In genomic region chr15:98806275-98806895, GRCh38 we compare ENCODE assay signal across 1 cellular context.
TF ChIP-seq lines count a peak whose summit lies in the region.

No MANE protein-coding gene starts in this region.

TF ChIP-seq in H1, 55 proteins besides CTCF, POLR2A, EP300 and RAD21 (continued from another document):
- TF ChIP-seq, protein P1, sequence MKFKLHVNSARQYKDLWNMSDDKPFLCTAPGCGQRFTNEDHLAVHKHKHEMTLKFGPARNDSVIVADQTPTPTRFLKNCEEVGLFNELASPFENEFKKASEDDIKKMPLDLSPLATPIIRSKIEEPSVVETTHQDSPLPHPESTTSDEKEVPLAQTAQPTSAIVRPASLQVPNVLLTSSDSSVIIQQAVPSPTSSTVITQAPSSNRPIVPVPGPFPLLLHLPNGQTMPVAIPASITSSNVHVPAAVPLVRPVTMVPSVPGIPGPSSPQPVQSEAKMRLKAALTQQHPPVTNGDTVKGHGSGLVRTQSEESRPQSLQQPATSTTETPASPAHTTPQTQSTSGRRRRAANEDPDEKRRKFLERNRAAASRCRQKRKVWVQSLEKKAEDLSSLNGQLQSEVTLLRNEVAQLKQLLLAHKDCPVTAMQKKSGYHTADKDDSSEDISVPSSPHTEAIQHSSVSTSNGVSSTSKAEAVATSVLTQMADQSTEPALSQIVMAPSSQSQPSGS (IDR thresholded peaks at IDR 0.05; ENCODE audit: low read length): no peak
